In the genomic region with DNA sequence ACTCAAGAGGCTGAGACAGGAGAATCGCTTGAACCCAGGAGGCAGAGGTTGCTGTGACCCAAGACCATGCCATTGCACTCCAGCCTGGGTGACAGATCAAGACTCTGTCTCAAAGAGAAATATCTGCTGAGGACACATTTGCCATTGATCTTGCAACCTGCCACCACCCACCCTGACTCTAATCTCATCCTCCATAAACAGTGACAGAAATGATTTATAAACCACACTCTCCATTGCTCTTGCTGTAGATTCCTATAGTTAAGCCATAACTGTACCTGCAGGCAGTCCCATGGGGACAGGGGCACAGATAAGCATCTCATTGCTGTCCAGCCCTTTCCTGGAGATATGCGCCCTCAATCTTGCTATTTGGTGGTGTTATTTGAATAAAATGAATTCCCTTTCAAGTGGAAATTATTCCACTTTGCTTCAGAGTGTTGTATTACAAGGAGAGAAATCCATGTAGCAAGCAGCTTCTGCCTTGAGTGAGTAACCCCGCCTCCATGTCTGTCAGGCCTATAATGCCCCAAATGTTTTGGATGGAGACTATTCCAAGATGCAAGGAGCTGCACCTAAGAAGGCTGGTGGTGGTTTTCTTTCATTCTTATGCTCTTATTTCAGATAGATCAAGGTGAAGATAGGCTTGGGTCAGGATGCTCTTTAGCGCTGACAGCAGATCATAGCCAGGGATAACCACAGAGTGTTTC, we compare ENCODE assay signal across 21 cellular contexts. TPM values are rescaled to one million over a fixed set of nuclear protein-coding genes. Genes with fewer than 3 reads are reported as not detected.
"Had no signal": no experiment of that assay in that cellular context is flagged by ENCODE, and none has a peak within 500 bp of the region (broad histone marks: within the 10 kb centered on the region; RNA-seq: fewer than 3 reads in every experiment).

No MANE protein-coding gene starts in this region.

- H3K4me1 ChIP-seq: foreskin keratinocyte had no signal

- H3K27ac ChIP-seq: colonic mucosa, foreskin keratinocyte, prostate gland, tibial nerve, vagina had no signal

- ATAC-seq: activated CD4-positive, CD25-positive, alpha-beta regulatory T cell treated with anti-CD3 and anti-CD28 coated beads, Interleukin-2, amount 50 U/mL, for 24 hours; activated naive CD8-positive, alpha-beta T cell treated with anti-CD3 and anti-CD28 coated beads, Interleukin-2, amount 50 U/mL, for 24 hours; foreskin keratinocyte; natural killer cell treated with Interleukin-12 subunit alpha and Interleukin-12 subunit beta and Interleukin-15 and Interleukin-18, amount 100 ng/mL, for 72 hours; right cardiac atrium had no signal

- H3K4me3 ChIP-seq: colonic mucosa, prostate gland, tibial nerve, vagina had no signal

- FAIRE-seq: small intestine had no signal

- H3K36me3 ChIP-seq: colonic mucosa, prostate gland, tibial nerve, vagina had no signal

- DNase-seq: activated naive CD4-positive, alpha-beta T cell; activated naive CD8-positive, alpha-beta T cell treated with anti-CD3 and anti-CD28 coated beads, Interleukin-2, amount 50 U/mL, for 24 hours; caudate nucleus; colonic mucosa; foreskin keratinocyte; right cardiac atrium; small intestine; stimulated activated CD4-positive, alpha-beta T cell treated with anti-CD3 and anti-CD28 coated beads, Interleukin-4, amount 100 ng/mL, for 4 hours; stimulated activated CD8-positive, alpha-beta memory T cell treated with anti-CD3 and anti-CD28 coated beads, Interleukin-4, amount 100 ng/mL, for 48 hours; stimulated activated naive CD4-positive, alpha-beta T cell treated with Interleukin-2 at 50 U/mL for 16 hours; substantia nigra had no signal

- H3K9me3 ChIP-seq: colonic mucosa, prostate gland, vagina had no signal

RNA-seq across cellular contexts. Expression of gene ZDHHC22, which starts 3.0 kb away (rescaled TPM):
- total RNA-seq: activated CD8-positive, alpha-beta memory T cell treated with anti-CD3 and anti-CD28 coated beads for 36 hours; activated T-helper 1 cell treated with anti-CD3 and anti-CD28 coated beads, Interleukin-12 subunit alpha, Interleukin-12 subunit beta, Interleukin-2, Interleukin-4 antibody, amounts not matched to agents 30 ng/mL and 10 ng/mL and 1 ng/mL, durations not matched to agents 14 hours and 24 hours and 36 hours; foreskin keratinocyte; lower leg skin; mesenteric fat pad; natural killer cell treated with Interleukin-12 subunit alpha and Interleukin-12 subunit beta and Interleukin-15 and Interleukin-18, amount 100 ng/mL, for 72 hours; osteoblast; right cardiac atrium; tibial nerve; vagina had no signal
- polyA plus RNA-seq: foreskin keratinocyte, right cardiac atrium had no signal

RNA-seq across cellular contexts. Expression of gene TMEM63C, which starts 37.0 kb away (rescaled TPM):
- total RNA-seq: tibial nerve had no signal
